ENCODE assay signal across 17 cellular contexts in genomic region chr10:78992333-78992732, GRCh38.
DNase-seq lines count a peak whose midpoint lies in the region; ATAC-seq, FAIRE-seq and TF ChIP-seq lines count a peak whose summit lies in the region.
"Had no signal": no experiment of that assay in that cellular context is flagged by ENCODE, and none has a peak within 500 bp of the region (broad histone marks: within the 10 kb centered on the region; RNA-seq: fewer than 3 reads in every experiment).

No MANE protein-coding gene starts in this region.

- POLR2A ChIA-PET in activated CD8-positive, alpha-beta T cell treated with anti-CD3 and anti-CD28 coated beads, Interleukin-2, amount 10 ng/mL, durations not matched to agents 7 days and 5 days (lab: Charles Lee) = interaction anchor here (1.1 kb wide), 1 partner anchor 11 kb away, joined by 4 read pairs; no protein-coding TSS in a partner anchor

- H3K4me1 ChIP-seq in DND-41 (ENCODE audit: insufficient read depth, low read length) = no peaks in the 10 kb centered on the region
- H3K4me1 ChIP-seq in gastroesophageal sphincter = no peaks in the 10 kb centered on the region
- H3K4me1 ChIP-seq in kidney (ENCODE audit: control insufficient read depth in 1 of 2, insufficient read depth in 1 of 2, low read depth in 1 of 2, low read length in 2 of 2) = no peaks in the 10 kb centered on the region
- H3K4me1 ChIP-seq: HAP-1, stomach had no signal

- 60% methylated on average over 1 of the region's 6 CpGs; no CpG with 5 or more reads in 1 of the 2 donors for WGBS in gastroesophageal sphincter (ENCODE audit: low coverage in 1 of 2), 2 donors

- no peak overlapping the region for H3K27ac ChIP-seq in DND-41 (ENCODE audit: low read length)
- no peak overlapping the region for H3K27ac ChIP-seq in gastroesophageal sphincter
- no peak overlapping the region for H3K27ac ChIP-seq in kidney (ENCODE audit: low read depth in 2 of 2, low read length in 2 of 2)
- H3K27ac ChIP-seq: psoas muscle, stomach had no signal

- no peak for TF ChIP-seq EP300 in gastroesophageal sphincter (IDR thresholded peaks at IDR 0.05)

- H3K9me3 ChIP-seq in DND-41 (ENCODE audit: insufficient read depth, low read length, severe bottlenecking) (no peaks in the 10 kb centered on the region), gastroesophageal sphincter (peaks cover 0 to 6% (median 0%) of the 10 kb centered on the region in 3 donors), kidney (ENCODE audit: control insufficient read depth in 1 of 2, low read length in 2 of 2) (no peaks in the 10 kb centered on the region)
- H3K9me3 ChIP-seq: HAP-1, psoas muscle, stomach had no signal

- no peak overlapping the region for H2AFZ ChIP-seq in DND-41 (ENCODE audit: low read depth, low read length)

- peaks cover 21% of the 10 kb centered on the region for H3K4me1 Mint-ChIP-seq in activated CD8-positive, alpha-beta T cell treated with anti-CD3 and anti-CD28 coated beads, Interleukin-2, amount 10 ng/mL, durations not matched to agents 7 days and 5 days (ENCODE audit: low read depth)

- no peak overlapping the region for H3K4me3 Mint-ChIP-seq in activated CD8-positive, alpha-beta T cell treated with anti-CD3 and anti-CD28 coated beads, Interleukin-2, amount 10 ng/mL, durations not matched to agents 7 days and 5 days
- H3K4me3 Mint-ChIP-seq: activated T-cell treated with anti-CD3 and anti-CD28 coated beads, Interleukin-2, amount 50 U/mL, for 72 hours had no signal

- TF ChIP-seq POLR2A in gastroesophageal sphincter (IDR thresholded peaks at IDR 0.05) (no peak), H54 (IDR thresholded peaks at IDR 0.05; ENCODE audit: low read depth, low read length) (no peak)

- H3K79me2 ChIP-seq in DND-41 (ENCODE audit: insufficient read depth, low read length) = no peaks in the 10 kb centered on the region

- H4K20me1 ChIP-seq in DND-41 (ENCODE audit: insufficient read depth, low read length) = 0 out of 2 replicates have a peak, but pooled peaks cover 2% of the 10 kb centered on the region

- H3K27ac Mint-ChIP-seq in activated CD8-positive, alpha-beta T cell treated with anti-CD3 and anti-CD28 coated beads, Interleukin-2, amount 10 ng/mL, durations not matched to agents 7 days and 5 days = peak overlapping the region; percentile 72
- H3K27ac Mint-ChIP-seq: activated T-cell treated with anti-CD3 and anti-CD28 coated beads, Interleukin-2, amount 50 U/mL, for 72 hours had no signal

- H3K9me3 Mint-ChIP-seq in activated CD8-positive, alpha-beta T cell treated with anti-CD3 and anti-CD28 coated beads, Interleukin-2, amount 10 ng/mL, durations not matched to agents 7 days and 5 days (ENCODE audit: insufficient read depth) = no peaks in the 10 kb centered on the region
- H3K9me3 Mint-ChIP-seq: activated T-cell treated with anti-CD3 and anti-CD28 coated beads, Interleukin-2, amount 50 U/mL, for 72 hours had no signal

- no peaks in the 10 kb centered on the region for H3K27me3 Mint-ChIP-seq in activated CD8-positive, alpha-beta T cell treated with anti-CD3 and anti-CD28 coated beads, Interleukin-2, amount 10 ng/mL, durations not matched to agents 7 days and 5 days (ENCODE audit: low read depth)

- H3K9ac ChIP-seq in DND-41 (ENCODE audit: low read depth, low read length) (no peak overlapping the region), kidney (ENCODE audit: low read length in 2 of 2) (no peak overlapping the region)

- no peaks in the 10 kb centered on the region for H3K27me3 ChIP-seq in DND-41 (ENCODE audit: insufficient read depth, low read length, poor library complexity)
- H3K27me3 ChIP-seq in gastroesophageal sphincter = no peaks in the 10 kb centered on the region
- H3K27me3 ChIP-seq: stomach had no signal

- H3K4me3 ChIP-seq in DND-41 (ENCODE audit: low read depth in 1 of 2, low read length in 2 of 2) = no peak overlapping the region
- H3K4me3 ChIP-seq in gastroesophageal sphincter = no peak overlapping the region
- H3K4me3 ChIP-seq in kidney (ENCODE audit: low read length in 2 of 2) = no peak overlapping the region
- H3K4me3 ChIP-seq: HAP-1, psoas muscle, stomach had no signal

- H3K36me3 Mint-ChIP-seq in activated CD8-positive, alpha-beta T cell treated with anti-CD3 and anti-CD28 coated beads, Interleukin-2, amount 10 ng/mL, durations not matched to agents 7 days and 5 days (ENCODE audit: low read depth) = no peaks in the 10 kb centered on the region

- no peak for TF ChIP-seq CTCF in DND-41 (IDR thresholded peaks at IDR 0.05; ENCODE audit: borderline replicate concordance, extremely low read depth, low read length, poor library complexity, severe bottlenecking)
- no peak for TF ChIP-seq CTCF in gastroesophageal sphincter (IDR thresholded peaks at IDR 0.05)
- no peak for TF ChIP-seq CTCF in kidney (IDR thresholded peaks at IDR 0.05; ENCODE audit: borderline replicate concordance, extremely low read depth, insufficient read depth)

- H3K36me3 ChIP-seq in DND-41 (ENCODE audit: insufficient read depth, low read length) (no peaks in the 10 kb centered on the region), gastroesophageal sphincter (no peaks in the 10 kb centered on the region), kidney (ENCODE audit: control insufficient read depth in 1 of 2, insufficient read depth in 2 of 2, low read length in 2 of 2) (no peaks in the 10 kb centered on the region)
- H3K36me3 ChIP-seq: HAP-1, stomach had no signal

- FAIRE-seq in H54 (lab: Jason Lieb, UNC) (no peak), kidney (lab: Jason Lieb, UNC) (no peak)
- FAIRE-seq: astrocyte had no signal

- CTCF ChIA-PET in activated CD8-positive, alpha-beta T cell treated with anti-CD3 and anti-CD28 coated beads, Interleukin-2, amount 10 ng/mL, durations not matched to agents 7 days and 5 days (lab: Charles Lee) = no interaction called here

- DNase-seq in DND-41 (peak; percentile 59), H54 (ENCODE audit: insufficient read length, low spot score) (no peak), kidney glomerular epithelial cell (lab: John Stamatoyannopoulos, UW) (no peak), kidney (no peak)
- DNase-seq in activated CD8-positive, alpha-beta T cell treated with anti-CD3 and anti-CD28 coated beads, Interleukin-2, amount 10 ng/mL, durations not matched to agents 7 days and 5 days = peak; percentile 59
- DNase-seq: activated CD4-positive, alpha-beta T cell treated with anti-CD3 and anti-CD28 coated beads for 1 hour; activated T-cell treated with anti-CD3 and anti-CD28 coated beads, Interleukin-2, amount 50 U/mL, for 72 hours; MV-4-11; OCI-M1; stimulated activated CD4-positive, alpha-beta T cell treated with anti-CD3 and anti-CD28 coated beads, Interleukin-4, amount 100 ng/mL, for 1 hour; stomach had no signal

- H3K4me2 ChIP-seq in DND-41 (ENCODE audit: insufficient read depth, low read length) = no peak overlapping the region

- ATAC-seq in DND-41 (ENCODE audit: insufficient read depth, low read depth) = peak; percentile 92
- ATAC-seq in GM19467 (IDR thresholded peaks at IDR 0.05; ENCODE audit: unreplicated experiment) = peak; percentile 63
- peak; percentile 67 for ATAC-seq in HG03354 (IDR thresholded peaks at IDR 0.05; ENCODE audit: poor library complexity, severe bottlenecking, unreplicated experiment)
- peak; percentile 62 for ATAC-seq in activated CD8-positive, alpha-beta T cell treated with anti-CD3 and anti-CD28 coated beads, Interleukin-2, amount 10 ng/mL, durations not matched to agents 7 days and 5 days
- no peak for ATAC-seq in gastroesophageal sphincter
- ATAC-seq: psoas muscle had no signal

- intact Hi-C loops in kidney (cut with DNase I) = no loop called here

Comparison
In these comparisons a context has a peak if more than half of its experiments do, and no peak if none do; other contexts are left out.
1. DNase-seq: peak in DND-41 (single experiment) and activated CD8-positive, alpha-beta T cell treated with anti-CD3 and anti-CD28 coated beads, Interleukin-2, amount 10 ng/mL, durations not matched to agents 7 days and 5 days (single experiment); none in H54 (single experiment), kidney glomerular epithelial cell (single experiment) and kidney (single experiment).